ENCODE assay signal across 18 cellular contexts in the genomic region with DNA sequence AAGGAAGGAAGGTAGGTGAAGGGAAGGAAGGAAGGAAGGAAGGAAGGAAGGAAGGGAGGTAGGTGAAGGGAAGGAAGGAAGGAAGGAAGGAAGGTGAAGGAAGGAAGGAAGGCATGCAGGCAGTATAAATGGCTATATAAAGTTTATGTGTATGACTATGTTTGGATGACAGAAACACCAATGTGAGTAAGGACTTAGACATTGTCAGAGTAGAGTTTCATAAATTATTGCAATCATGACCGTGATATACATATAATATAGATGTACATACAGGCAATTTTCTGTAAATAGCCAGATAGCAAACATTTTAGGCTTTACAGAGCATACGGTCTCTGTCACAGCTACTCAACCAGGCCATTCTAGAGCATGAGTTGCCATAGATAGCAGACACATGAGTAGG.
DNase-seq lines count a peak whose midpoint lies in the region; ATAC-seq and TF ChIP-seq lines count a peak whose summit lies in the region.
"Had no signal": no experiment of that assay in that cellular context is flagged by ENCODE, and none has a peak within 500 bp of the region (broad histone marks: within the 10 kb centered on the region; RNA-seq: fewer than 3 reads in every experiment).

No MANE protein-coding gene starts in this region.

- ATAC-seq in RWPE2 (ENCODE audit: low read depth) = no peak
- no peak for ATAC-seq in activated T-cell treated with anti-CD3 and anti-CD28 coated beads, Interleukin-2, amount 50 U/mL, for 4 hours
- ATAC-seq: CD8-positive, alpha-beta T cell; Right ventricle myocardium inferior had no signal

- no peaks in the 10 kb centered on the region for H3K27me3 Mint-ChIP-seq in HFFc6 (ENCODE audit: insufficient read depth)
- peaks cover 4% of the 10 kb centered on the region for H3K27me3 Mint-ChIP-seq in activated T-cell treated with anti-CD3 and anti-CD28 coated beads, Interleukin-2, amount 50 U/mL, for 4 hours (ENCODE audit: low read depth)
- peaks cover 14% of the 10 kb centered on the region for H3K27me3 Mint-ChIP-seq in activated T-cell treated with anti-CD3 and anti-CD28 coated beads, Interleukin-2, amount 50 U/mL, for 24 hours

- no peak overlapping the region for H3K4me3 Mint-ChIP-seq in HFFc6
- H3K4me3 Mint-ChIP-seq in activated T-cell treated with anti-CD3 and anti-CD28 coated beads, Interleukin-2, amount 50 U/mL, for 4 hours = no peak overlapping the region
- no peak overlapping the region for H3K4me3 Mint-ChIP-seq in activated T-cell treated with anti-CD3 and anti-CD28 coated beads, Interleukin-2, amount 50 U/mL, for 24 hours
- H3K4me3 Mint-ChIP-seq: CD8-positive, alpha-beta T cell; H9 had no signal

- TF ChIP-seq CTCF in HFFc6 (IDR thresholded peaks at IDR 0.05) (no peak), RWPE2 (IDR thresholded peaks at IDR 0.05; ENCODE audit: poor library complexity, severe bottlenecking) (no peak), smooth muscle cell (IDR thresholded peaks at IDR 0.05; ENCODE audit: borderline replicate concordance, insufficient read depth, poor library complexity, severe bottlenecking) (no peak)

- peaks cover 4% of the 10 kb centered on the region for H3K9me3 Mint-ChIP-seq in HFFc6
- no peaks in the 10 kb centered on the region for H3K9me3 Mint-ChIP-seq in activated T-cell treated with anti-CD3 and anti-CD28 coated beads, Interleukin-2, amount 50 U/mL, for 4 hours
- H3K9me3 Mint-ChIP-seq in activated T-cell treated with anti-CD3 and anti-CD28 coated beads, Interleukin-2, amount 50 U/mL, for 24 hours = no peaks in the 10 kb centered on the region
- H3K9me3 Mint-ChIP-seq: CD8-positive, alpha-beta T cell; H9 had no signal

- H3K36me3 ChIP-seq in RWPE2 (ENCODE audit: low read depth) = no peaks in the 10 kb centered on the region
- H3K36me3 ChIP-seq in smooth muscle cell (ENCODE audit: low read depth) = no peaks in the 10 kb centered on the region
- H3K36me3 ChIP-seq: BLaER1 treated with 17β-estradiol and CSF1 and Interleukin-3, amounts not matched to agents 10 nM and 100 nM had no signal

- H2AFZ ChIP-seq in smooth muscle cell (ENCODE audit: low read depth) = no peak overlapping the region

- H3K4me1 Mint-ChIP-seq in HFFc6 (ENCODE audit: low read depth) = peaks cover 43% of the 10 kb centered on the region
- H3K4me1 Mint-ChIP-seq in activated T-cell treated with anti-CD3 and anti-CD28 coated beads, Interleukin-2, amount 50 U/mL, for 4 hours (ENCODE audit: low read depth) = peaks cover 16% of the 10 kb centered on the region
- H3K4me1 Mint-ChIP-seq in activated T-cell treated with anti-CD3 and anti-CD28 coated beads, Interleukin-2, amount 50 U/mL, for 24 hours (ENCODE audit: low read depth) = peaks cover 17% of the 10 kb centered on the region

- H3K4me3 ChIP-seq in RWPE2 (ENCODE audit: severe bottlenecking) (no peak overlapping the region), smooth muscle cell (no peak overlapping the region)
- H3K4me3 ChIP-seq: BLaER1 treated with 17β-estradiol and CSF1 and Interleukin-3, amounts not matched to agents 10 nM and 100 nM; GM23248 had no signal

- 93% methylated on average over 2 of the region's 2 CpGs for WGBS in smooth muscle cell (ENCODE audit: low lambda C conversion rate)

- no peaks in the 10 kb centered on the region for H3K79me2 ChIP-seq in smooth muscle cell (ENCODE audit: low read depth)

- peak overlapping the region; percentile 84 for H3K27ac Mint-ChIP-seq in HFFc6
- no peak overlapping the region for H3K27ac Mint-ChIP-seq in activated T-cell treated with anti-CD3 and anti-CD28 coated beads, Interleukin-2, amount 50 U/mL, for 24 hours
- H3K27ac Mint-ChIP-seq: CD8-positive, alpha-beta T cell; H9 had no signal

- H3K4me1 ChIP-seq in RWPE2 (ENCODE audit: insufficient read depth, poor library complexity, severe bottlenecking) (peaks cover 15% of the 10 kb centered on the region), smooth muscle cell (ENCODE audit: low read depth) (peaks cover 11% of the 10 kb centered on the region)

- peaks cover 11% of the 10 kb centered on the region for H3F3A ChIP-seq in smooth muscle cell (ENCODE audit: low read depth)

- H3K9me3 ChIP-seq in RWPE2 (ENCODE audit: severe bottlenecking) = no peaks in the 10 kb centered on the region
- no peaks in the 10 kb centered on the region for H3K9me3 ChIP-seq in smooth muscle cell (replicated peaks; ENCODE audit: low read depth)
- H3K9me3 ChIP-seq: BLaER1 treated with 17β-estradiol and CSF1 and Interleukin-3, amounts not matched to agents 10 nM and 100 nM had no signal

- peaks cover 14% of the 10 kb centered on the region for H3K36me3 Mint-ChIP-seq in HFFc6 (ENCODE audit: low read depth)
- no peaks in the 10 kb centered on the region for H3K36me3 Mint-ChIP-seq in activated T-cell treated with anti-CD3 and anti-CD28 coated beads, Interleukin-2, amount 50 U/mL, for 4 hours (ENCODE audit: insufficient read depth)
- no peaks in the 10 kb centered on the region for H3K36me3 Mint-ChIP-seq in activated T-cell treated with anti-CD3 and anti-CD28 coated beads, Interleukin-2, amount 50 U/mL, for 24 hours (ENCODE audit: low read depth)
- H3K36me3 Mint-ChIP-seq: CD8-positive, alpha-beta T cell had no signal

- no peak for DNase-seq in HFFc6
- no peak for DNase-seq in RWPE2 (ENCODE audit: low spot score)
- DNase-seq in epithelial cell of prostate (ENCODE audit: low read depth, low spot score) = no peak
- DNase-seq in smooth muscle cell (lab: John Stamatoyannopoulos, UW; ENCODE audit: unreplicated experiment) = no peak
- no peak for DNase-seq in activated T-cell treated with anti-CD3 and anti-CD28 coated beads, Interleukin-2, amount 50 U/mL, for 4 hours
- DNase-seq in effector CD8-positive, alpha-beta T cell (lab: John Stamatoyannopoulos, UW) = no peak
- DNase-seq in activated T-cell treated with anti-CD3 and anti-CD28 coated beads, Interleukin-2, amount 50 U/mL, for 24 hours = no peak
- DNase-seq: CD8-positive, alpha-beta T cell; DMS153; H9; KG1; NCI-H1105; NCI-H2029 treated with DMSO at 0.1 percent for 48 hours; NCI-H524 treated with DMSO at 0.1 percent for 48 hours; NCI-H82 had no signal

- H3K9ac ChIP-seq in smooth muscle cell (ENCODE audit: low read depth) = no peak overlapping the region
- H3K9ac ChIP-seq: BLaER1 treated with 17β-estradiol and CSF1 and Interleukin-3, amounts not matched to agents 10 nM and 100 nM; GM23248 had no signal

- H3K27me3 ChIP-seq in RWPE2 (ENCODE audit: insufficient read depth, poor library complexity, severe bottlenecking) (no peaks in the 10 kb centered on the region), smooth muscle cell (ENCODE audit: low read depth) (no peaks in the 10 kb centered on the region)
- H3K27me3 ChIP-seq: BLaER1 treated with 17β-estradiol and CSF1 and Interleukin-3, amounts not matched to agents 10 nM and 100 nM had no signal

- no peaks in the 10 kb centered on the region for H4K20me1 ChIP-seq in smooth muscle cell (ENCODE audit: low read depth)
- H4K20me1 ChIP-seq: BLaER1 treated with 17β-estradiol and CSF1 and Interleukin-3, amounts not matched to agents 10 nM and 100 nM had no signal

- H3K4me2 ChIP-seq in smooth muscle cell = no peak overlapping the region
- H3K4me2 ChIP-seq: BLaER1 treated with 17β-estradiol and CSF1 and Interleukin-3, amounts not matched to agents 10 nM and 100 nM had no signal

- H3K27ac ChIP-seq in RWPE2 (ENCODE audit: poor library complexity, severe bottlenecking) = peak overlapping the region; percentile 63
- H3K27ac ChIP-seq in epithelial cell of prostate = peak overlapping the region; percentile 93
- peak overlapping the region; percentile 84 for H3K27ac ChIP-seq in smooth muscle cell (ENCODE audit: low read depth)
- H3K27ac ChIP-seq: BLaER1 treated with 17β-estradiol and CSF1 and Interleukin-3, amounts not matched to agents 10 nM and 100 nM; GM23248 had no signal
